17 cellular contexts compared by ENCODE assay signal in the genomic region with DNA sequence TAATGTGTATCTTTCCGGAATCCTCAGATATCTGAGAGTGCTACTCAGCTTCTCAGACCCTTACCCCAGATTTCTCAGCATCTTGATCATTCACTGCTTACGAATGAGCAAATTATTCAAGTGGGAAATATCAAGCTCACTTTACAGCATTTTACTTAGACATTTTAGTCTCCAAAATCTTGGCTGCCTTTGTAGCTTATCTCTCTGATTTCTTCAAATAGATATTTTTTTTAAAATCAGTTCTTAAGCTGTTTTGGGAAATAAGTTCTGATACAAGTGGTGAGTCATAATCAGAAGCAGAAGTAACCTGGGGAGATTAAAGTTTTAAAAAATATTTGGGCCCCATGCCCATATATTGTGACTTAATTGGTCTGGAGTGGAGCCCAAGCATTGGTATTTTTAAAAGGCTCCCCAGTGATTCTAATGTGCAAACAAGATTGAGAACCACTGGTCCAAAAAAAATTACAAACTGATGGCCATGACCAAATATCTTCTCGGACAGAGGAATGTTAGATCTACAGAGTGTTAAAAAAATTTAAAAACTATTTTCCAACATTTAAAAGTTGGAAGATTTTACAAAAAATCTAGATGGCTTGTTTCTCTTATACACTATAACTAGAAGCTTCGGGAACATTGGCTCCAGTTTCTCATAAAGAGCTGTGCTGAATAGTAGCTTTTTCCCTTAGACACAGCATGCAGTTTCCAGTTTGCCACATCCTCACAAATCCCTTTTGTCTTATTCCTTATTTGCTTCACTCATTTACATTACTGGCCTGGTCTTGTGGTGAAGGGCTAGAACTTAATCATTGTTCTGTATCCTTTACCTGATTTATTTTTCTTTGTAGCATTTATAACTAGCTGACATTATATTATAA.
"Had no signal": no experiment of that assay in that cellular context is flagged by ENCODE, and none has a peak within 500 bp of the region (broad histone marks: within the 10 kb centered on the region; RNA-seq: fewer than 3 reads in every experiment).

No MANE protein-coding gene starts in this region.

- H3K27ac ChIP-seq: esophagus squamous epithelium, gastrocnemius medialis, heart left ventricle, left ventricle myocardium inferior, neutrophil, right lobe of liver, spleen, stomach, thoracic aorta had no signal

- H3K27me3 ChIP-seq: esophagus squamous epithelium, heart left ventricle, neutrophil, right lobe of liver had no signal

- DNase-seq: activated CD4-positive, alpha-beta T cell treated with anti-CD3 and anti-CD28 coated beads, Interleukin-2, amount 50 U/mL, for 48 hours; activated CD4-positive, CD25-positive, alpha-beta regulatory T cell treated with anti-CD3 and anti-CD28 coated beads, Interleukin-2, amount 50 U/mL, for 72 hours; activated naive CD4-positive, alpha-beta T cell treated with Interleukin-2 at 50 U/mL for 16 hours; caudate nucleus; cortex of kidney; effector CD8-positive, alpha-beta T cell; esophagus squamous epithelium; gastrocnemius medialis; heart left ventricle; left ventricle myocardium inferior; natural killer cell; right lobe of liver; spleen; stomach had no signal

- H3K4me3 ChIP-seq: esophagus squamous epithelium, gastrocnemius medialis, heart left ventricle, left ventricle myocardium inferior, right lobe of liver, spleen, stomach, thoracic aorta had no signal

- H3K36me3 ChIP-seq: esophagus squamous epithelium, gastrocnemius medialis, heart left ventricle, left ventricle myocardium inferior, neutrophil, right lobe of liver, spleen, stomach, thoracic aorta had no signal

- ATAC-seq: activated T-helper 17 cell treated with anti-CD3 and anti-CD28 coated beads, Interleukin-2, amount 50 U/mL, for 72 hours; gastrocnemius medialis; heart left ventricle; natural killer cell; right lobe of liver had no signal

- H3K4me1 ChIP-seq: gastrocnemius medialis, heart left ventricle, left ventricle myocardium inferior, right lobe of liver, spleen, stomach had no signal
